Comparison of ENCODE assay signal across 16 cellular contexts in genomic region chr14:103676881-103677675, GRCh38.
"Had no signal": no experiment of that assay in that cellular context is flagged by ENCODE, and none has a peak within 500 bp of the region (broad histone marks: within the 10 kb centered on the region; RNA-seq: fewer than 3 reads in every experiment).

No MANE protein-coding gene starts in this region.

- ATAC-seq: activated CD4-positive, CD25-positive, alpha-beta regulatory T cell treated with anti-CD3 and anti-CD28 coated beads, Interleukin-2, amount 50 U/mL, for 24 hours; activated CD8-positive, alpha-beta memory T cell treated with anti-CD3 and anti-CD28 coated beads, Interleukin-2, amount 10 ng/mL, durations not matched to agents 7 days and 5 days had no signal

- H3K4me1 Mint-ChIP-seq: nephron had no signal

- H3K9me3 Mint-ChIP-seq: central memory CD8-positive, alpha-beta T cell; nephron; T-helper 2 cell treated with Interferon-gamma antibody and Interleukin-4, amounts not matched to agents 5 μg/mL and 100 μg/mL, for 36 hours had no signal

- H3K27ac Mint-ChIP-seq: activated CD8-positive, alpha-beta memory T cell treated with anti-CD3 and anti-CD28 coated beads, Interleukin-2, amount 10 ng/mL, durations not matched to agents 7 days and 5 days; nephron; T-helper 2 cell treated with Interferon-gamma antibody and Interleukin-4, amounts not matched to agents 5 μg/mL and 100 μg/mL, for 36 hours had no signal

- H3K27me3 Mint-ChIP-seq: activated CD8-positive, alpha-beta memory T cell treated with anti-CD3 and anti-CD28 coated beads, Interleukin-2, amount 10 ng/mL, durations not matched to agents 7 days and 5 days; central memory CD8-positive, alpha-beta T cell had no signal

- DNase-seq: activated CD4-positive, alpha-beta T cell treated with anti-CD3 and anti-CD28 coated beads, Interleukin-2, amount 50 U/mL, for 48 hours; activated CD8-positive, alpha-beta memory T cell treated with anti-CD3 and anti-CD28 coated beads, Interleukin-2, amount 10 ng/mL, durations not matched to agents 7 days and 5 days; activated gamma-delta T cell treated with Interleukin-2 at 50 U/mL for 16 hours; activated T-cell treated with anti-CD3 and anti-CD28 coated beads, Interleukin-2, amount 50 U/mL, for 48 hours; effector memory CD4-positive, alpha-beta T cell; mammary epithelial cell; pancreas; retina; stimulated activated CD4-positive, alpha-beta T cell treated with anti-CD3 and anti-CD28 coated beads, Interleukin-1b, Interleukin-23, amount 100 ng/mL, for 48 hours; stimulated activated naive CD4-positive, alpha-beta T cell; substantia nigra; transverse colon had no signal

- H3K4me3 Mint-ChIP-seq: activated CD8-positive, alpha-beta memory T cell treated with anti-CD3 and anti-CD28 coated beads, Interleukin-2, amount 10 ng/mL, durations not matched to agents 7 days and 5 days; central memory CD8-positive, alpha-beta T cell; nephron; T-helper 2 cell treated with Interferon-gamma antibody and Interleukin-4, amounts not matched to agents 5 μg/mL and 100 μg/mL, for 36 hours had no signal
